23 cellular contexts compared by ENCODE assay signal in genomic region chr4:60403986-60404385, GRCh38.
DNase-seq lines count a peak whose midpoint lies in the region; ATAC-seq, FAIRE-seq and TF ChIP-seq lines count a peak whose summit lies in the region.
"Had no signal": no experiment of that assay in that cellular context is flagged by ENCODE, and none has a peak within 500 bp of the region (broad histone marks: within the 10 kb centered on the region; RNA-seq: fewer than 3 reads in every experiment).

No MANE protein-coding gene starts in this region.

- H2BK20ac ChIP-seq in H1 (ENCODE audit: low read length), result no peak overlapping the region

- no peak overlapping the region for H2BK120ac ChIP-seq in H1 (replicated peaks; ENCODE audit: low read depth, low read length)

- TF ChIP-seq POLR2A in H1 (IDR thresholded peaks at IDR 0.05; ENCODE audit: control extremely low read depth in 1 of 2, low read depth in 2 of 2, low read length in 2 of 2) (no peak), erythroblast (IDR thresholded peaks at IDR 0.05; ENCODE audit: low read length) (no peak)

- ATAC-seq in GM23338, result peak; percentile 54; the same call in 2 of the 3 replicates
- ATAC-seq: HCT116, K562 had no signal

- no peak overlapping the region for H2BK12ac ChIP-seq in H1 (ENCODE audit: low read depth, low read length)

- H3K4me2 ChIP-seq in GM23338, result no peak overlapping the region
- H3K4me2 ChIP-seq in H1 (ENCODE audit: insufficient read depth in 1 of 2, low read depth in 2 of 2, low read length in 2 of 2), result no peak overlapping the region
- H3K4me2 ChIP-seq: BLaER1 treated with 17β-estradiol and CSF1 and Interleukin-3, amounts not matched to agents 10 nM and 100 nM had no signal

- TF ChIP-seq EP300 in H1 (IDR thresholded peaks at IDR 0.05; ENCODE audit: borderline replicate concordance in 1 of 2, low read depth in 2 of 2, low read length in 2 of 2), result no peak

- TF ChIP-seq CTCF in GM23338 (conservative IDR thresholded peaks at IDR 0.05; ENCODE audit: low read depth in 2 of 2), result no peak
- no peak for TF ChIP-seq CTCF in H1 (IDR thresholded peaks at IDR 0.05; ENCODE audit: control extremely low read depth in 1 of 3, insufficient read depth in 1 of 3, low read depth in 1 of 3, low read length in 3 of 3)
- no peak for TF ChIP-seq CTCF in brain microvascular endothelial cell (IDR thresholded peaks at IDR 0.05; ENCODE audit: low read depth, low read length, missing control alignments)

- H3K9me3 ChIP-seq in NT2/D1 (ENCODE audit: insufficient read depth, low read length) (no peaks in the 10 kb centered on the region), H1 (ENCODE audit: insufficient read depth in 2 of 2, low read depth in 1 of 2, low read length in 1 of 2) (no peaks in the 10 kb centered on the region)
- H3K9me3 ChIP-seq: BLaER1 treated with 17β-estradiol and CSF1 and Interleukin-3, amounts not matched to agents 10 nM and 100 nM had no signal

- no peak overlapping the region for H3K14ac ChIP-seq in H1 (ENCODE audit: insufficient read length)

- H4K91ac ChIP-seq in H1 (replicated peaks; ENCODE audit: insufficient read length, low read length), result no peak overlapping the region

- peak; percentile 57 for FAIRE-seq in H1 (lab: Jason Lieb, UNC)
- FAIRE-seq: G401.6, GM12892, HTR-8/SVneo, K562 had no signal

- H3K36me3 ChIP-seq in GM23338 (ENCODE audit: insufficient read depth) (no peaks in the 10 kb centered on the region), NT2/D1 (ENCODE audit: insufficient read depth, insufficient read length, low read length) (no peaks in the 10 kb centered on the region), H1 (ENCODE audit: control insufficient read depth in 2 of 4, insufficient read depth in 4 of 4, low read length in 3 of 4) (no peaks in the 10 kb centered on the region), brain microvascular endothelial cell (replicated peaks) (no peaks in the 10 kb centered on the region)
- H3K36me3 ChIP-seq: BLaER1 treated with 17β-estradiol and CSF1 and Interleukin-3, amounts not matched to agents 10 nM and 100 nM had no signal

- POLR2A ChIA-PET in H1 (lab: Charles Lee; ENCODE audit: partially characterized antibody), result interaction anchor here (0.6 kb wide), 1 partner anchor 41 kb away, joined by 3 read pairs; no protein-coding TSS in a partner anchor

- CTCF ChIA-PET in H1 (lab: Charles Lee; ENCODE audit: partially characterized antibody), result interaction anchor here (0.9 kb wide), 1 partner anchor 161 kb away, joined by 3 read pairs; no protein-coding TSS in a partner anchor

- 0% methylated on average over 1 of the region's 1 CpG; no CpG with 5 or more reads in 1 of the 2 experiments for WGBS in H1 (ENCODE audit: extremely low coverage in 1 of 2, insufficient coverage in 1 of 2, insufficient read length in 1 of 2, insufficient replicate concordance in 2 of 2, low coverage in 1 of 2, low lambda C conversion rate in 2 of 2, missing lambda C conversion rate in 1 of 2), 2 experiments

- peaks cover 4% of the 10 kb centered on the region for H3K27me3 Mint-ChIP-seq in GM23338 (ENCODE audit: insufficient read depth, low read depth, poor library complexity)
- H3K27me3 Mint-ChIP-seq: B cell; CD8-positive, alpha-beta memory T cell had no signal

- H3K9ac ChIP-seq in NT2/D1 (ENCODE audit: insufficient read length, low read depth) (no peak overlapping the region), H1 (replicated peaks in 1 of 4; ENCODE audit: extremely low read depth in 1 of 4, low read depth in 3 of 4, low read length in 3 of 4) (no peak overlapping the region)
- H3K9ac ChIP-seq: BLaER1 treated with 17β-estradiol and CSF1 and Interleukin-3, amounts not matched to agents 10 nM and 100 nM had no signal

- no peak overlapping the region for H2BK15ac ChIP-seq in H1 (ENCODE audit: low read length)

- no peaks in the 10 kb centered on the region for H3K23me2 ChIP-seq in H1 (ENCODE audit: low read depth, low read length)

- H3K79me2 ChIP-seq in GM23338 (replicated peaks; ENCODE audit: insufficient read depth), result no peaks in the 10 kb centered on the region
- no peaks in the 10 kb centered on the region for H3K79me2 ChIP-seq in H1 (ENCODE audit: control insufficient read depth in 1 of 2, insufficient read depth in 2 of 2, low read length in 2 of 2)

- H4K20me1 ChIP-seq in GM23338 (replicated peaks; ENCODE audit: insufficient read depth) (no peaks in the 10 kb centered on the region), H1 (replicated peaks in 1 of 2; ENCODE audit: control insufficient read depth in 1 of 2, insufficient read depth in 2 of 2, low read length in 2 of 2) (peaks cover 0 to 2% of the 10 kb centered on the region in 2 experiments)
- H4K20me1 ChIP-seq: BLaER1 treated with 17β-estradiol and CSF1 and Interleukin-3, amounts not matched to agents 10 nM and 100 nM had no signal

- no peaks in the 10 kb centered on the region for H3K36me3 Mint-ChIP-seq in GM23338 (ENCODE audit: low read depth)
- H3K36me3 Mint-ChIP-seq: CD8-positive, alpha-beta memory T cell had no signal

- no peaks in the 10 kb centered on the region for H3K9me2 ChIP-seq in GM23338 (ENCODE audit: insufficient read depth)

- peak; percentile 80 for DNase-seq in GM23338 (ENCODE audit: low spot score)
- DNase-seq in NT2/D1 (ENCODE audit: low read depth, low spot score), result peak; percentile 36
- no peak for DNase-seq in H1 (ENCODE audit: low read depth in 1 of 2, low spot score in 2 of 2)
- peak; percentile 25 for DNase-seq in iPS DF 4.7 (ENCODE audit: extremely low read depth, low spot score)
- no peak for DNase-seq in stimulated activated CD4-positive, alpha-beta T cell treated with anti-CD3 and anti-CD28 coated beads, Interleukin-12 subunit alpha, Interleukin-12 subunit beta, amount 100 ng/mL, for 4 hours
- DNase-seq in NCI-H2029 (lab: John Stamatoyannopoulos, UW), result no peak
- DNase-seq in brain microvascular endothelial cell, result no peak
- no peak for DNase-seq in erythroblast (lab: John Stamatoyannopoulos, UW)
- DNase-seq: CD8-positive, alpha-beta memory T cell; COR-L47; DMS 273 treated with DMSO at 0.1 percent for 48 hours; DMS53; DND-41; EL; HFFc6; IMR-90 had no signal

- no peaks in the 10 kb centered on the region for H3K27me3 ChIP-seq in GM23338 (ENCODE audit: insufficient read depth)
- no peaks in the 10 kb centered on the region for H3K27me3 ChIP-seq in NT2/D1 (ENCODE audit: insufficient read depth, insufficient read length)
- no peaks in the 10 kb centered on the region for H3K27me3 ChIP-seq in H1 (replicated peaks in 1 of 4; ENCODE audit: control insufficient read depth in 3 of 4, extremely low read depth in 1 of 4, insufficient read depth in 3 of 4, low read length in 3 of 4)
- no peaks in the 10 kb centered on the region for H3K27me3 ChIP-seq in brain microvascular endothelial cell (replicated peaks)
- H3K27me3 ChIP-seq: BLaER1 treated with 17β-estradiol and CSF1 and Interleukin-3, amounts not matched to agents 10 nM and 100 nM had no signal

- H3F3A ChIP-seq in GM23338 (replicated peaks; ENCODE audit: low read depth), result no peaks in the 10 kb centered on the region

- H2AFZ ChIP-seq in GM23338 (no peak overlapping the region), H1 (ENCODE audit: low read length) (no peak overlapping the region)

- H3K4me1 ChIP-seq in GM23338 (ENCODE audit: insufficient read depth), result peaks cover 4% of the 10 kb centered on the region; the same call in 1 of the 2 replicates
- H3K4me1 ChIP-seq in NT2/D1 (ENCODE audit: insufficient read depth, insufficient read length), result no peaks in the 10 kb centered on the region
- H3K4me1 ChIP-seq in H1 (replicated peaks in 1 of 4; ENCODE audit: control insufficient read depth in 3 of 4, insufficient read depth in 4 of 4, low read length in 3 of 4), result peaks cover 1 to 4% (median 4%) of the 10 kb centered on the region in 4 experiments; a peak in 5 of 7 replicates
- H3K4me1 ChIP-seq: BLaER1 treated with 17β-estradiol and CSF1 and Interleukin-3, amounts not matched to agents 10 nM and 100 nM had no signal

- H3K27ac ChIP-seq in GM23338 (ENCODE audit: low read depth) (no peak overlapping the region), H1 (ENCODE audit: low read depth, low read length) (no peak overlapping the region), brain microvascular endothelial cell (no peak overlapping the region)
- H3K27ac ChIP-seq: BLaER1 treated with 17β-estradiol and CSF1 and Interleukin-3, amounts not matched to agents 10 nM and 100 nM had no signal

- peaks cover 6% of the 10 kb centered on the region; the same call in 2 of the 3 replicates for H3K9me3 Mint-ChIP-seq in GM23338

- in situ Hi-C loops in brain microvascular endothelial cell (cut with HindIII; ENCODE audit: low pct_ligation_motif_present, low sequenced_read_pairs), result no loop called here

- peaks cover 10% of the 10 kb centered on the region for H3K4me1 Mint-ChIP-seq in GM23338
- H3K4me1 Mint-ChIP-seq: B cell; CD8-positive, alpha-beta memory T cell had no signal

- H3K23ac ChIP-seq in H1 (ENCODE audit: insufficient read length), result no peak overlapping the region

- TF ChIP-seq RAD21 in H1 (IDR thresholded peaks at IDR 0.05 in 1 of 2, conservative IDR thresholded peaks at IDR 0.05 in 1 of 2; ENCODE audit: low read depth in 2 of 2, low read length in 2 of 2), result no peak

- no peak overlapping the region for H3K4me3 Mint-ChIP-seq in GM23338
- H3K4me3 Mint-ChIP-seq: B cell; CD8-positive, alpha-beta memory T cell; HFFc6 had no signal

- H3K18ac ChIP-seq in H1 (ENCODE audit: extremely low read depth, low read length), result no peak overlapping the region

- no peak overlapping the region for H4K5ac ChIP-seq in H1 (ENCODE audit: insufficient read length, low read depth, low read length)

- no peak overlapping the region for H2AK5ac ChIP-seq in H1 (ENCODE audit: low read depth, low read length)

- H3K4me3 ChIP-seq in GM23338 (no peak overlapping the region), NT2/D1 (ENCODE audit: insufficient read length, low read depth) (no peak overlapping the region), H1 (ENCODE audit: extremely low read depth in 1 of 4, insufficient read depth in 2 of 4, low read depth in 3 of 4, low read length in 4 of 4) (no peak overlapping the region), brain microvascular endothelial cell (ENCODE audit: low read depth, low read length) (no peak overlapping the region)
- H3K4me3 ChIP-seq: BLaER1 treated with 17β-estradiol and CSF1 and Interleukin-3, amounts not matched to agents 10 nM and 100 nM; K562 had no signal

- no peak overlapping the region for H3K4ac ChIP-seq in H1 (replicated peaks; ENCODE audit: insufficient read length, low read depth, low read length)

- no peak overlapping the region for H3K27ac Mint-ChIP-seq in GM23338
- H3K27ac Mint-ChIP-seq: B cell, HFFc6 had no signal

- H3K56ac ChIP-seq in H1 (replicated peaks; ENCODE audit: insufficient read length, low read depth, low read length), result no peak overlapping the region

- H3K79me1 ChIP-seq in H1 (ENCODE audit: low read depth, low read length), result no peaks in the 10 kb centered on the region

- H4K8ac ChIP-seq in H1 (ENCODE audit: extremely low read depth, insufficient read depth, low read length), result no peak overlapping the region

- H2BK5ac ChIP-seq in H1 (ENCODE audit: low read depth, low read length), result no peak overlapping the region

TF ChIP-seq in GM23338, 12 proteins besides CTCF, POLR2A, EP300 and RAD21 (continues in another document):
- no peak for TF ChIP-seq STAT1 (IDR thresholded peaks at IDR 0.05; ENCODE audit: unreplicated experiment)

TF ChIP-seq in H1, 55 proteins besides CTCF, POLR2A, EP300 and RAD21 (continues in another document):
- TF ChIP-seq ZNF274 (IDR thresholded peaks at IDR 0.05; ENCODE audit: borderline replicate concordance, extremely low read depth, low read length) (no peak), SRF (IDR thresholded peaks at IDR 0.05; ENCODE audit: low read depth, low read length) (no peak)

Comparison
In these comparisons a context has a peak if more than half of its experiments do, and no peak if none do; other contexts are left out.
1. DNase-seq: peak in GM23338 (single experiment), NT2/D1 (single experiment) and iPS DF 4.7 (single experiment); none in H1 (0 of 2), stimulated activated CD4-positive, alpha-beta T cell treated with anti-CD3 and anti-CD28 coated beads, Interleukin-12 subunit alpha, Interleukin-12 subunit beta, amount 100 ng/mL, for 4 hours (single experiment), NCI-H2029 (single experiment), brain microvascular endothelial cell (single experiment) and erythroblast (0 of 2).